ENCODE assay signal across 1 cellular context in the genomic region with DNA sequence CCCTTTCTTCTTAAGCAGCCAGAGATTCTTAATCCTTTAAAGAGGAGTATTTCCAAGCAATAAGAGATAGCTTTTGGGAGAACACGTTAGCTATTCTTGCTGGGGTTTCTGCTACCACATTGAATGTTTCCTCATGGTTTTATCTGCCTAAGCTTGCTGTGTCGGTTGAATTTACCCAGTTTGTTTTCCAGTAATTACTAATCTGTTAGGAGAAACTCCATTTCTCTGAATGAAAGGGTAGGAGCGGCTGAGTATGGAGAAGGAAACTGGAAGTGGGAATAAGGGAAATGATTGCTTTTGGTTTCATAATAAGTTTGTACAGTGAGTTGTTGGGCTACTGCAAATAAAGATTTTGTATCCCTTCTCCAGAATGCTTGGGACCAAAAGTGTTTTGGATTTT.
TF ChIP-seq lines count a peak whose summit lies in the region.

No MANE protein-coding gene starts in this region.

TF ChIP-seq in H1, 55 proteins besides CTCF, POLR2A, EP300 and RAD21:
- TF ChIP-seq SIX5 (IDR thresholded peaks at IDR 0.05; ENCODE audit: low read depth, low read length) (no peak), CHD1 (IDR thresholded peaks at IDR 0.05; ENCODE audit: low read depth, low read length) (no peak)
